Comparison of ENCODE assay signal across 14 cellular contexts in genomic region chr2:84964406-84965191, GRCh38. TPM values are rescaled to one million over a fixed set of nuclear protein-coding genes. Genes with fewer than 3 reads are reported as not detected.
A peak's percentile ranks its signal among the peaks of the same experiment; 100 is the strongest.
DNase-seq lines count a peak whose midpoint lies in the region; ATAC-seq and TF ChIP-seq lines count a peak whose summit lies in the region.
"Had no signal": no experiment of that assay in that cellular context is flagged by ENCODE, and none has a peak within 500 bp of the region (broad histone marks: within the 10 kb centered on the region; RNA-seq: fewer than 3 reads in every experiment).

No MANE protein-coding gene starts in this region.

- CTCF ChIA-PET in RWPE1 (lab: Yijun Ruan, JAX) = no interaction called here
- CTCF ChIA-PET in A673 (lab: Charles Lee) = no interaction called here

- H3K27me3 Mint-ChIP-seq in stimulated activated naive CD8-positive, alpha-beta T cell treated with anti-CD3 and anti-CD28 coated beads, Interleukin-15, Interleukin-2, amounts not matched to agents 100 ng/mL and 50 ng/mL, for 24 hours = no peaks in the 10 kb centered on the region
- peaks cover 0 to 4% (median under 1%) of the 10 kb centered on the region in 3 donors for H3K27me3 Mint-ChIP-seq in immature natural killer cell (ENCODE audit: low read depth in 3 of 3)

- H3K9me3 Mint-ChIP-seq in stimulated activated naive CD8-positive, alpha-beta T cell treated with anti-CD3 and anti-CD28 coated beads, Interleukin-15, Interleukin-2, amounts not matched to agents 100 ng/mL and 50 ng/mL, for 24 hours = no peaks in the 10 kb centered on the region
- H3K9me3 Mint-ChIP-seq in immature natural killer cell = no peaks in the 10 kb centered on the region

- no peaks in the 10 kb centered on the region for H3K9me3 ChIP-seq in A673 (ENCODE audit: low read depth, low read length, poor library complexity, severe bottlenecking)
- H3K9me3 ChIP-seq: gastroesophageal sphincter, prostate gland, transverse colon had no signal

- DNase-seq in stimulated activated naive CD8-positive, alpha-beta T cell treated with anti-CD3 and anti-CD28 coated beads, Interleukin-15, Interleukin-2, amounts not matched to agents 100 U/mL and 50 U/mL, for 24 hours = no peak
- no peak for DNase-seq in RWPE1 (ENCODE audit: low spot score)
- DNase-seq in immature natural killer cell = no peak
- no peak for DNase-seq in NCI-H774 (lab: John Stamatoyannopoulos, UW)
- DNase-seq in A673 (ENCODE audit: low spot score) = no peak
- DNase-seq in stimulated activated CD4-positive, alpha-beta T cell treated with anti-CD3 and anti-CD28 coated beads, Interleukin-4, amount 100 ng/mL, for 24 hours = no peak
- DNase-seq: activated gamma-delta T cell, NCI-H345, transverse colon had no signal

- peaks cover 72% of the 10 kb centered on the region for H3K36me3 Mint-ChIP-seq in stimulated activated naive CD8-positive, alpha-beta T cell treated with anti-CD3 and anti-CD28 coated beads, Interleukin-15, Interleukin-2, amounts not matched to agents 100 ng/mL and 50 ng/mL, for 24 hours (ENCODE audit: low read depth)
- H3K36me3 Mint-ChIP-seq in immature natural killer cell = peaks cover 7 to 20% (median 14%) of the 10 kb centered on the region in 3 donors

- POLR2A ChIA-PET in RWPE1 (lab: Yijun Ruan, JAX; ENCODE audit: low non-redundant PET) = no interaction called here
- POLR2A ChIA-PET in A673 (lab: Charles Lee; ENCODE audit: low non-redundant PET) = no interaction called here

- no peak for ATAC-seq in stimulated activated naive CD8-positive, alpha-beta T cell treated with anti-CD3 and anti-CD28 coated beads, Interleukin-15, Interleukin-2, amounts not matched to agents 100 U/mL and 50 U/mL, for 24 hours
- no peak for ATAC-seq in GM21786 (IDR thresholded peaks at IDR 0.05; ENCODE audit: unreplicated experiment)

- H3K4me1 ChIP-seq in A673 (ENCODE audit: insufficient read depth, low read length, poor library complexity, severe bottlenecking) = no peaks in the 10 kb centered on the region
- H3K4me1 ChIP-seq: prostate gland had no signal

- no TSS peak for BruUV-seq in A673 (replicated peaks; lab: Mats Ljungman, UMichigan)

- H3K27ac Mint-ChIP-seq in stimulated activated naive CD8-positive, alpha-beta T cell treated with anti-CD3 and anti-CD28 coated beads, Interleukin-15, Interleukin-2, amounts not matched to agents 100 ng/mL and 50 ng/mL, for 24 hours = peak overlapping the region; percentile 46
- H3K27ac Mint-ChIP-seq in immature natural killer cell = peak overlapping the region in 5 of 6 donors; percentile 11 to 66 (median 30)

- peaks cover 57% of the 10 kb centered on the region for H3K4me1 Mint-ChIP-seq in stimulated activated naive CD8-positive, alpha-beta T cell treated with anti-CD3 and anti-CD28 coated beads, Interleukin-15, Interleukin-2, amounts not matched to agents 100 ng/mL and 50 ng/mL, for 24 hours (ENCODE audit: low read depth)
- peaks cover 39 to 58% of the 10 kb centered on the region in 2 donors for H3K4me1 Mint-ChIP-seq in immature natural killer cell

- H3K4me3 ChIP-seq in A673 (ENCODE audit: low read depth, low read length, poor library complexity, severe bottlenecking) = no peak overlapping the region
- H3K4me3 ChIP-seq: cardiac muscle cell, gastroesophageal sphincter, prostate gland, transverse colon had no signal

- no peaks in the 10 kb centered on the region for H3K27me3 ChIP-seq in A673 (replicated peaks; ENCODE audit: insufficient read depth, low read depth, low read length, poor library complexity)
- H3K27me3 ChIP-seq: cardiac muscle cell, gastroesophageal sphincter, transverse colon had no signal

- H3K36me3 ChIP-seq in A673 (ENCODE audit: insufficient read depth, low read length, poor library complexity, severe bottlenecking) = peaks cover 27% of the 10 kb centered on the region
- H3K36me3 ChIP-seq: prostate gland, transverse colon had no signal

- no peak for TF ChIP-seq CTCF in RWPE1 (conservative IDR thresholded peaks at IDR 0.05; ENCODE audit: low read depth)
- no peak for TF ChIP-seq CTCF in A673 (conservative IDR thresholded peaks at IDR 0.05; ENCODE audit: low read depth, low read length)

- H3K27ac ChIP-seq in RWPE1 (peak overlapping the region; percentile 44), A673 (ENCODE audit: low read depth, low read length, poor library complexity, severe bottlenecking) (no peak overlapping the region)
- H3K27ac ChIP-seq: cardiac muscle cell, gastroesophageal sphincter, prostate gland, transverse colon had no signal

- intact Hi-C loops in A673 (cut with micrococcal nuclease; ENCODE audit: unreplicated experiment) = no loop called here

- no peak overlapping the region for H3K4me3 Mint-ChIP-seq in stimulated activated naive CD8-positive, alpha-beta T cell treated with anti-CD3 and anti-CD28 coated beads, Interleukin-15, Interleukin-2, amounts not matched to agents 100 ng/mL and 50 ng/mL, for 24 hours
- no peak overlapping the region for H3K4me3 Mint-ChIP-seq in immature natural killer cell

RNA-seq across cellular contexts. Expression of gene KCMF1, which starts 6.4 kb away (rescaled TPM):
- 10 to 100 TPM; 19.4 to 29.2 (median 25.5) TPM for polyA plus RNA-seq in immature natural killer cell
- 108 and 110 TPM in 2 replicates for total RNA-seq in A673 (2021)

RNA-seq across cellular contexts. Expression of gene TMSB10, which starts 59.1 kb away (rescaled TPM):
- polyA plus RNA-seq in immature natural killer cell = 1,000 to 10,000 TPM; 4,386 to 7,531 (median 5,397) TPM
- 2,146 and 2,488 TPM in 2 replicates for total RNA-seq in A673 (2021)
